Comparison of ENCODE assay signal across 8 cellular contexts in the genomic region with DNA sequence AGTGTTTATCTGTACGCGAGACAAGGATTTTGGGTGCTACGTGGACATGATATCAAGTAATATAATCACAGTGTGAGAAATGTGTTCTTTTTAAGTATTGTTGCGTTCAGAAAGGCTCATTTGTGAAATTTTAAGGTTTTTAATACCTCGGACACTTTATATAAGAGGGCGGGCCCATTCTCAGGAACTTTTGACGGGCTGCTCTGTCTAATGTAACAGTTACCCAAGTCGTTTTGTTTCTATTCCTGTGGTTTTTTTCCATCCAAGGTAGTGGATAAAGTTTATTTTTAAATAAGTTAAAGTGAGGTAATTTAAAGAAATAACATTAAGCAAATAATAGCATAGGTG. TPM values are rescaled to one million over a fixed set of nuclear protein-coding genes. Genes with fewer than 3 reads are reported as not detected.
DNase-seq lines count a peak whose midpoint lies in the region; ATAC-seq and TF ChIP-seq lines count a peak whose summit lies in the region.

No MANE protein-coding gene starts in this region.

- H3K27ac ChIP-seq in SJCRH30 (peak overlapping the region; percentile 41), esophagus muscularis mucosa (replicated peaks in 1 of 4) (peak overlapping the region; percentile 82 to 87 (median 87)), parathyroid adenoma (peak overlapping the region; percentile 71)

- TF ChIP-seq CTCF in Calu3 (IDR thresholded peaks at IDR 0.05; ENCODE audit: unreplicated experiment): no peak
- TF ChIP-seq CTCF in esophagus muscularis mucosa (IDR thresholded peaks at IDR 0.05): no peak
- TF ChIP-seq CTCF in parathyroid adenoma (IDR thresholded peaks at IDR 0.05): no peak

- H3K36me3 ChIP-seq in SJCRH30: peaks cover 16% of the 10 kb centered on the region
- H3K36me3 ChIP-seq in esophagus muscularis mucosa: peaks cover 0 to 39% (median 21%) of the 10 kb centered on the region in 4 donors
- H3K36me3 ChIP-seq in parathyroid adenoma (ENCODE audit: control insufficient read depth, insufficient read depth, low read length): no peaks in the 10 kb centered on the region

- no peak for ATAC-seq in GM21526 (IDR thresholded peaks at IDR 0.05; ENCODE audit: low FRiP score, unreplicated experiment)
- no peak for ATAC-seq in HG03457 (IDR thresholded peaks at IDR 0.05; ENCODE audit: unreplicated experiment)

- no peaks in the 10 kb centered on the region for H3K27me3 ChIP-seq in SJCRH30
- H3K27me3 ChIP-seq in esophagus muscularis mucosa: no peaks in the 10 kb centered on the region
- H3K27me3 ChIP-seq in parathyroid adenoma (ENCODE audit: control insufficient read depth, insufficient read depth, low read length): no peaks in the 10 kb centered on the region

- WGBS in esophagus muscularis mucosa: under 1% methylated on average over 8 of the region's 8 CpGs

- no peak for TF ChIP-seq POLR2A in esophagus muscularis mucosa (IDR thresholded peaks at IDR 0.05; ENCODE audit: low read depth)

- H3K4me2 ChIP-seq in parathyroid adenoma (ENCODE audit: low read length): peak overlapping the region; percentile 80

- H3K9ac ChIP-seq in parathyroid adenoma: peak overlapping the region; percentile 56

- H3K27me3 Mint-ChIP-seq in Calu3 (ENCODE audit: unreplicated experiment): peaks cover 3% of the 10 kb centered on the region

- H3K9me3 Mint-ChIP-seq in Calu3 (ENCODE audit: low read depth, unreplicated experiment): no peaks in the 10 kb centered on the region

- TSS peak; percentile 59 for BruUV-seq in Calu3 (replicated peaks; lab: Mats Ljungman, UMichigan)

- H3K4me1 Mint-ChIP-seq in Calu3 (ENCODE audit: low read depth, unreplicated experiment): peaks cover 19% of the 10 kb centered on the region

- H3K4me3 Mint-ChIP-seq in Calu3 (ENCODE audit: low read depth, unreplicated experiment): peak overlapping the region; percentile 83

- peak overlapping the region; percentile 89 for H3K27ac Mint-ChIP-seq in Calu3 (ENCODE audit: unreplicated experiment)

- intact Hi-C loops in Calu3 (cut with micrococcal nuclease; ENCODE audit: unreplicated experiment): loop anchor here (5.0 to 10.0 kb wide), 2 partner anchors 61 to 103 kb away; a partner anchor contains a TSS
- intact Hi-C loops in esophagus muscularis mucosa (cut with DNase I): loop anchor here (5.0 kb wide), 1 partner anchor 61 kb away; a partner anchor contains a TSS

- H3K4me1 ChIP-seq in SJCRH30 (0 out of 2 replicates have a peak, but pooled peaks cover 3% of the 10 kb centered on the region), esophagus muscularis mucosa (peaks cover 29 to 36% (median 31%) of the 10 kb centered on the region in 4 donors), parathyroid adenoma (peaks cover 3% of the 10 kb centered on the region)

- TF ChIP-seq EP300 in esophagus muscularis mucosa (IDR thresholded peaks at IDR 0.05): no peak

- H3K36me3 Mint-ChIP-seq in Calu3 (ENCODE audit: insufficient read depth, unreplicated experiment): peaks cover 52% of the 10 kb centered on the region

- H2AFZ ChIP-seq in parathyroid adenoma: peak overlapping the region; percentile 97

- H3K4me3 ChIP-seq in SJCRH30: peak overlapping the region; percentile 73
- H3K4me3 ChIP-seq in esophagus muscularis mucosa: peak overlapping the region; percentile 77 to 89 (median 80)
- H3K4me3 ChIP-seq in parathyroid adenoma (ENCODE audit: low read depth, low read length): peak overlapping the region; percentile 72

- CTCF ChIA-PET in Calu3 (lab: Charles Lee): interaction anchor here (0.8 to 1.7 kb wide), 3 partner anchors 13 to 22 kb away, joined by 3 to 16 read pairs (median 4); no protein-coding TSS in a partner anchor

- H3K79me2 ChIP-seq in parathyroid adenoma: peaks cover 11% of the 10 kb centered on the region

- H3K9me3 ChIP-seq in SJCRH30 (replicated peaks) (no peaks in the 10 kb centered on the region), esophagus muscularis mucosa (no peaks in the 10 kb centered on the region), parathyroid adenoma (ENCODE audit: control insufficient read depth, low read length) (no peaks in the 10 kb centered on the region)

- DNase-seq in Calu3 (no peak), SJCRH30 (no peak), esophagus muscularis mucosa (ENCODE audit: extremely low spot score) (no peak), NCI-H345 (lab: John Stamatoyannopoulos, UW) (no peak), NCI-H82 treated with DMSO at 0.1 percent for 48 hours (lab: John Stamatoyannopoulos, UW; ENCODE audit: unreplicated experiment) (no peak)

RNA-seq across cellular contexts. Expression of a gene that starts 0.5 kb away (rescaled TPM):
- total RNA-seq in Calu3 (2022): 65.5 and 67.0 TPM in 2 replicates
- 71.3 and 82.8 TPM in 2 replicates for total RNA-seq in SJCRH30 (2014; rRNA removed; shearing (Covaris generic))
- total RNA-seq in esophagus muscularis mucosa: 10 to 100 TPM; 39.0 to 61.9 (median 55.0) TPM
